Comparison of ENCODE assay signal across 8 cellular contexts in genomic region chr19:14433454-14434156, GRCh38. TPM values are rescaled to one million over a fixed set of nuclear protein-coding genes. Genes with fewer than 3 reads are reported as not detected.
DNase-seq lines count a peak whose midpoint lies in the region; ATAC-seq, FAIRE-seq and TF ChIP-seq lines count a peak whose summit lies in the region.

No MANE protein-coding gene starts in this region.

- POLR2A ChIA-PET in activated CD4-positive, alpha-beta T cell treated with anti-CD3 and anti-CD28 coated beads, Interleukin-2, amount 10 ng/mL, durations not matched to agents 7 days and 5 days (lab: Charles Lee): no interaction called here
- POLR2A ChIA-PET in H1 (lab: Charles Lee; ENCODE audit: partially characterized antibody): interaction anchor here (0.7 to 1.5 kb wide), 2 partner anchors 16 to 297 kb away, joined by 3 read pairs; partner anchors contain the start of gene ASF1B

- FAIRE-seq in H1 (lab: Jason Lieb, UNC): no peak

- peak overlapping the region; percentile 39; the same call in 1 of the 2 replicates for H2AFZ ChIP-seq in H1 (ENCODE audit: low read length)

- H3K9me3 Mint-ChIP-seq in activated CD4-positive, alpha-beta T cell treated with anti-CD3 and anti-CD28 coated beads, Interleukin-2, amount 10 ng/mL, durations not matched to agents 7 days and 5 days: no peaks in the 10 kb centered on the region

- no peaks in the 10 kb centered on the region; a peak in 1 of 8 replicates for H3K36me3 ChIP-seq in H1 (ENCODE audit: control insufficient read depth in 2 of 4, insufficient read depth in 4 of 4, low read length in 3 of 4)
- no peaks in the 10 kb centered on the region for H3K36me3 ChIP-seq in muscle layer of duodenum (ENCODE audit: control insufficient read depth in 1 of 2, insufficient read depth in 2 of 2, low read length in 2 of 2)
- H3K36me3 ChIP-seq in upper lobe of right lung: no peaks in the 10 kb centered on the region

- no peak; a peak in 1 of 3 replicates for TF ChIP-seq POLR2A in H1 (IDR thresholded peaks at IDR 0.05; ENCODE audit: control extremely low read depth in 1 of 2, low read depth in 2 of 2, low read length in 2 of 2)

- peak overlapping the region in 3 of 4 experiments; percentile 29 to 93 (median 55); a peak in 5 of 7 replicates for H3K9ac ChIP-seq in H1 (replicated peaks in 1 of 4; ENCODE audit: extremely low read depth in 1 of 4, low read depth in 3 of 4, low read length in 3 of 4)

- no peak overlapping the region for H2BK5ac ChIP-seq in H1 (ENCODE audit: low read depth, low read length)

- H3K4me1 ChIP-seq in H1 (replicated peaks in 1 of 4; ENCODE audit: control insufficient read depth in 3 of 4, insufficient read depth in 4 of 4, low read length in 3 of 4) (peaks cover 0 to 11% (median 3%) of the 10 kb centered on the region in 4 experiments; a peak in 5 of 7 replicates), muscle layer of duodenum (ENCODE audit: control insufficient read depth in 1 of 2, insufficient read depth in 2 of 2, low read length in 2 of 2) (peaks cover 0 to 35% of the 10 kb centered on the region in 2 donors), upper lobe of right lung (peaks cover 35% of the 10 kb centered on the region)

- H3K9me3 ChIP-seq in H1 (ENCODE audit: insufficient read depth in 2 of 2, low read depth in 1 of 2, low read length in 1 of 2) (no peaks in the 10 kb centered on the region), muscle layer of duodenum (ENCODE audit: control insufficient read depth in 1 of 2, low read length in 2 of 2) (no peaks in the 10 kb centered on the region), upper lobe of right lung (no peaks in the 10 kb centered on the region)

- no peak overlapping the region for H3K4ac ChIP-seq in H1 (replicated peaks; ENCODE audit: insufficient read length, low read depth, low read length)

- no peak overlapping the region for H4K5ac ChIP-seq in H1 (ENCODE audit: insufficient read length, low read depth, low read length)

- no peak overlapping the region for H2BK120ac ChIP-seq in H1 (replicated peaks; ENCODE audit: low read depth, low read length)

- peak overlapping the region; percentile 69 for H3K4me3 Mint-ChIP-seq in activated CD4-positive, alpha-beta T cell treated with anti-CD3 and anti-CD28 coated beads, Interleukin-2, amount 10 ng/mL, durations not matched to agents 7 days and 5 days

- H2BK20ac ChIP-seq in H1 (ENCODE audit: low read length): no peak overlapping the region

- DNase-seq in GM20000 (ENCODE audit: low spot score) (peak; percentile 55), NCI-H1105 treated with DMSO at 0.1 percent for 48 hours (lab: John Stamatoyannopoulos, UW) (peak; percentile 84), H1 (ENCODE audit: low read depth in 1 of 2, low spot score in 2 of 2) (peak in 1 of 2 experiments; percentile 61), upper lobe of right lung (peak; percentile 79), HK-2 (ENCODE audit: unreplicated experiment) (no peak), ureter (ENCODE audit: low spot score) (no peak)
- peak; percentile 30 for DNase-seq in activated CD4-positive, alpha-beta T cell treated with anti-CD3 and anti-CD28 coated beads, Interleukin-2, amount 10 ng/mL, durations not matched to agents 7 days and 5 days

- no peak for TF ChIP-seq CTCF in GM20000 (IDR thresholded peaks at IDR 0.05; ENCODE audit: extremely low read depth, missing control alignments)
- TF ChIP-seq CTCF in H1 (IDR thresholded peaks at IDR 0.05; ENCODE audit: control extremely low read depth in 1 of 3, insufficient read depth in 1 of 3, low read depth in 1 of 3, low read length in 3 of 3): no peak
- no peak for TF ChIP-seq CTCF in upper lobe of right lung (IDR thresholded peaks at IDR 0.05)

- intact Hi-C loops in upper lobe of right lung (cut with DNase I): no loop called here

- H3K36me3 Mint-ChIP-seq in activated CD4-positive, alpha-beta T cell treated with anti-CD3 and anti-CD28 coated beads, Interleukin-2, amount 10 ng/mL, durations not matched to agents 7 days and 5 days (ENCODE audit: low read depth): peaks cover 2% of the 10 kb centered on the region

- peak overlapping the region; percentile 72 to 97 for H3K4me2 ChIP-seq in H1 (ENCODE audit: insufficient read depth in 1 of 2, low read depth in 2 of 2, low read length in 2 of 2)

- H2BK12ac ChIP-seq in H1 (ENCODE audit: low read depth, low read length): no peak overlapping the region

- H3K23me2 ChIP-seq in H1 (ENCODE audit: low read depth, low read length): no peaks in the 10 kb centered on the region; the same call in 1 of the 2 replicates

- H3K27me3 Mint-ChIP-seq in activated CD4-positive, alpha-beta T cell treated with anti-CD3 and anti-CD28 coated beads, Interleukin-2, amount 10 ng/mL, durations not matched to agents 7 days and 5 days: peaks cover 5% of the 10 kb centered on the region

- H3K27ac ChIP-seq in H1 (ENCODE audit: low read depth, low read length) (no peak overlapping the region), muscle layer of duodenum (ENCODE audit: low read length) (peak overlapping the region; percentile 67), upper lobe of right lung (peak overlapping the region; percentile 86)

- H3K27me3 ChIP-seq in H1 (replicated peaks in 1 of 4; ENCODE audit: control insufficient read depth in 3 of 4, extremely low read depth in 1 of 4, insufficient read depth in 3 of 4, low read length in 3 of 4) (no peaks in the 10 kb centered on the region; a peak in 1 of 7 replicates), muscle layer of duodenum (ENCODE audit: low read depth, low read length) (no peaks in the 10 kb centered on the region), upper lobe of right lung (no peaks in the 10 kb centered on the region)

- TF ChIP-seq EP300 in H1 (IDR thresholded peaks at IDR 0.05; ENCODE audit: borderline replicate concordance in 1 of 2, low read depth in 2 of 2, low read length in 2 of 2): no peak

- H2BK15ac ChIP-seq in H1 (ENCODE audit: low read length): no peak overlapping the region

- WGBS in H1 (ENCODE audit: extremely low coverage in 1 of 2, insufficient coverage in 1 of 2, insufficient read length in 1 of 2, insufficient replicate concordance in 2 of 2, low coverage in 1 of 2, low lambda C conversion rate in 2 of 2, missing lambda C conversion rate in 1 of 2), 2 experiments: 7% methylated on average over 50 of the region's 62 CpGs; no CpG with 5 or more reads in 1 of the 2 experiments

- TF ChIP-seq RAD21 in H1 (IDR thresholded peaks at IDR 0.05 in 1 of 2, conservative IDR thresholded peaks at IDR 0.05 in 1 of 2; ENCODE audit: low read depth in 2 of 2, low read length in 2 of 2): no peak

- H3K23ac ChIP-seq in H1 (ENCODE audit: insufficient read length): no peak overlapping the region

- CTCF ChIA-PET in activated CD4-positive, alpha-beta T cell treated with anti-CD3 and anti-CD28 coated beads, Interleukin-2, amount 10 ng/mL, durations not matched to agents 7 days and 5 days (lab: Charles Lee): interaction anchor here (0.6 to 1.7 kb wide), 4 partner anchors 28 to 47 kb away, joined by 3 to 8 read pairs (median 3); no protein-coding TSS in a partner anchor
- CTCF ChIA-PET in H1 (lab: Charles Lee; ENCODE audit: partially characterized antibody): interaction anchor here (1.2 to 2.3 kb wide), 2 partner anchors 18 to 47 kb away, joined by 4 to 10 read pairs; no protein-coding TSS in a partner anchor

- no peak overlapping the region for H3K18ac ChIP-seq in H1 (ENCODE audit: extremely low read depth, low read length)

- peaks cover 7% of the 10 kb centered on the region for H3K79me1 ChIP-seq in H1 (ENCODE audit: low read depth, low read length)

- H3K4me3 ChIP-seq in H1 (ENCODE audit: extremely low read depth in 1 of 4, insufficient read depth in 2 of 4, low read depth in 3 of 4, low read length in 4 of 4) (peak overlapping the region; percentile 54 to 96 (median 68)), muscle layer of duodenum (ENCODE audit: low read depth in 1 of 2, low read length in 2 of 2) (peak overlapping the region; percentile 69 to 84), upper lobe of right lung (peak overlapping the region; percentile 89)

- no peak overlapping the region for H3K14ac ChIP-seq in H1 (ENCODE audit: insufficient read length)

- no peak overlapping the region for H2AK5ac ChIP-seq in H1 (ENCODE audit: low read depth, low read length)

- ATAC-seq in upper lobe of right lung: peak; percentile 57

- H3K79me2 ChIP-seq in H1 (ENCODE audit: control insufficient read depth in 1 of 2, insufficient read depth in 2 of 2, low read length in 2 of 2): peaks cover 0 to 35% of the 10 kb centered on the region in 2 experiments; a peak in 2 of 4 replicates

- peak overlapping the region; percentile 25 for H4K8ac ChIP-seq in H1 (ENCODE audit: extremely low read depth, insufficient read depth, low read length)

- H3K56ac ChIP-seq in H1 (replicated peaks; ENCODE audit: insufficient read length, low read depth, low read length): no peak overlapping the region

- peak overlapping the region; percentile 78 for H3K27ac Mint-ChIP-seq in activated CD4-positive, alpha-beta T cell treated with anti-CD3 and anti-CD28 coated beads, Interleukin-2, amount 10 ng/mL, durations not matched to agents 7 days and 5 days

- peaks cover 44% of the 10 kb centered on the region for H3K4me1 Mint-ChIP-seq in activated CD4-positive, alpha-beta T cell treated with anti-CD3 and anti-CD28 coated beads, Interleukin-2, amount 10 ng/mL, durations not matched to agents 7 days and 5 days

- H4K91ac ChIP-seq in H1 (replicated peaks; ENCODE audit: insufficient read length, low read length): no peak overlapping the region

- H4K20me1 ChIP-seq in H1 (replicated peaks in 1 of 2; ENCODE audit: control insufficient read depth in 1 of 2, insufficient read depth in 2 of 2, low read length in 2 of 2): peaks cover 4 to 5% of the 10 kb centered on the region in 2 experiments

RNA-seq across cellular contexts. Expression of gene PKN1, which starts 0.5 kb away (rescaled TPM):
- 100 to 1,000 TPM; 238 to 242 TPM for total RNA-seq in activated CD4-positive, alpha-beta T cell treated with anti-CD3 and anti-CD28 coated beads, Interleukin-2, amount 10 ng/mL, durations not matched to agents 7 days and 5 days
- total RNA-seq in H1 (2021; fragmentation: NEBNext Ultra II Directional; extraction: Animal tissue kit (Norgen Biotek cat#: 25700)): 161 and 162 TPM in 2 replicates
- polyA plus RNA-seq in H1 (2011; rRNA removed): 65.2 and 109 TPM in 2 replicates
- polyA plus RNA-seq in H1 (2011; cell fraction: cytosol; rRNA removed): 92.4 TPM
- 132 TPM for polyA plus RNA-seq in H1 (2011; cell fraction: nucleus; rRNA removed)
- polyA plus RNA-seq in H1 (2012, experiment 1 of 2): 67.4 to 133 TPM (median 113 TPM) in 4 replicates
- 113 TPM for polyA plus RNA-seq in H1 (2012, experiment 2 of 2)
- polyA plus RNA-seq in H1 (2013, experiment 1 of 2): 63.9 TPM
- 65.4 TPM for polyA plus RNA-seq in H1 (2013, experiment 2 of 2)
- polyA minus RNA-seq in H1 (2011; rRNA and poly(A)+ RNA removed): 60.2 and 108 TPM in 2 replicates
- polyA minus RNA-seq in H1 (2011; cell fraction: cytosol; rRNA and poly(A)+ RNA removed): 91.2 TPM
- polyA minus RNA-seq in H1 (2011; cell fraction: nucleus; rRNA and poly(A)+ RNA removed): 50.4 TPM
- 159 TPM for total RNA-seq in upper lobe of right lung
- total RNA-seq in ureter: 51.7 TPM

RNA-seq across cellular contexts. Expression of gene DDX39A, which starts 14.5 kb away (rescaled TPM):
- 100 to 1,000 TPM; 232 to 269 TPM for total RNA-seq in activated CD4-positive, alpha-beta T cell treated with anti-CD3 and anti-CD28 coated beads, Interleukin-2, amount 10 ng/mL, durations not matched to agents 7 days and 5 days
- 124 and 139 TPM in 2 replicates for total RNA-seq in H1 (2021; fragmentation: NEBNext Ultra II Directional; extraction: Animal tissue kit (Norgen Biotek cat#: 25700))
- polyA plus RNA-seq in H1 (2011; rRNA removed): 139 and 161 TPM in 2 replicates
- 140 TPM for polyA plus RNA-seq in H1 (2011; cell fraction: cytosol; rRNA removed)
- polyA plus RNA-seq in H1 (2011; cell fraction: nucleus; rRNA removed): 516 TPM
- 146 to 179 TPM (median 162 TPM) in 4 replicates for polyA plus RNA-seq in H1 (2012, experiment 1 of 2)
- 209 TPM for polyA plus RNA-seq in H1 (2012, experiment 2 of 2)
- 111 TPM for polyA plus RNA-seq in H1 (2013, experiment 1 of 2)
- polyA plus RNA-seq in H1 (2013, experiment 2 of 2): 106 TPM
- 58.7 and 78.7 TPM in 2 replicates for polyA minus RNA-seq in H1 (2011; rRNA and poly(A)+ RNA removed)
- 49.8 TPM for polyA minus RNA-seq in H1 (2011; cell fraction: cytosol; rRNA and poly(A)+ RNA removed)
- 87.6 TPM for polyA minus RNA-seq in H1 (2011; cell fraction: nucleus; rRNA and poly(A)+ RNA removed)
- 63.0 TPM for total RNA-seq in upper lobe of right lung
- 55.2 TPM for total RNA-seq in ureter

RNA-seq across cellular contexts. Expression of gene PTGER1, which starts 41.5 kb away (rescaled TPM):
- under 1 TPM; 0.19 to 0.27 TPM for total RNA-seq in activated CD4-positive, alpha-beta T cell treated with anti-CD3 and anti-CD28 coated beads, Interleukin-2, amount 10 ng/mL, durations not matched to agents 7 days and 5 days
- total RNA-seq in H1 (2021; fragmentation: NEBNext Ultra II Directional; extraction: Animal tissue kit (Norgen Biotek cat#: 25700)): 0.38 and 0.41 TPM in 2 replicates
- polyA plus RNA-seq in H1 (2011; rRNA removed): 0.20 and 0.30 TPM in 2 replicates
- polyA plus RNA-seq in H1 (2011; cell fraction: cytosol; rRNA removed): 0.12 TPM
- 0.33 TPM for polyA plus RNA-seq in H1 (2011; cell fraction: nucleus; rRNA removed)
- 0.17 to 0.25 TPM (median 0.19 TPM) in 3 of 4 replicates, not detected in the other for polyA plus RNA-seq in H1 (2012, experiment 1 of 2)
- not detected for polyA plus RNA-seq in H1 (2012, experiment 2 of 2)
- 0.06 TPM for polyA plus RNA-seq in H1 (2013, experiment 1 of 2)
- 0.15 TPM for polyA plus RNA-seq in H1 (2013, experiment 2 of 2)
- not detected in 2 replicates for polyA minus RNA-seq in H1 (2011; rRNA and poly(A)+ RNA removed)
- 0.81 TPM for polyA minus RNA-seq in H1 (2011; cell fraction: cytosol; rRNA and poly(A)+ RNA removed)
- polyA minus RNA-seq in H1 (2011; cell fraction: nucleus; rRNA and poly(A)+ RNA removed): 0.90 TPM
- total RNA-seq in upper lobe of right lung (2.5 TPM), ureter (3.0 TPM)

RNA-seq across cellular contexts. Expression of gene ADGRE5, which starts 52.4 kb away (rescaled TPM):
- total RNA-seq in activated CD4-positive, alpha-beta T cell treated with anti-CD3 and anti-CD28 coated beads, Interleukin-2, amount 10 ng/mL, durations not matched to agents 7 days and 5 days: 100 to 1,000 TPM; 304 to 310 TPM
- total RNA-seq in H1 (2021; fragmentation: NEBNext Ultra II Directional; extraction: Animal tissue kit (Norgen Biotek cat#: 25700)): 3.0 and 3.6 TPM in 2 replicates
- polyA plus RNA-seq in H1 (2011; rRNA removed): 1.6 and 2.3 TPM in 2 replicates
- 1.0 TPM for polyA plus RNA-seq in H1 (2011; cell fraction: cytosol; rRNA removed)
- 3.0 TPM for polyA plus RNA-seq in H1 (2011; cell fraction: nucleus; rRNA removed)
- polyA plus RNA-seq in H1 (2012, experiment 1 of 2): 1.3 to 2.2 TPM (median 1.8 TPM) in 4 replicates
- polyA plus RNA-seq in H1 (2012, experiment 2 of 2): 1.4 TPM
- 3.1 TPM for polyA plus RNA-seq in H1 (2013, experiment 1 of 2)
- polyA plus RNA-seq in H1 (2013, experiment 2 of 2): 3.2 TPM
- 2.7 and 3.4 TPM in 2 replicates for polyA minus RNA-seq in H1 (2011; rRNA and poly(A)+ RNA removed)
- 1.8 TPM for polyA minus RNA-seq in H1 (2011; cell fraction: cytosol; rRNA and poly(A)+ RNA removed)
- 4.2 TPM for polyA minus RNA-seq in H1 (2011; cell fraction: nucleus; rRNA and poly(A)+ RNA removed)
- total RNA-seq in upper lobe of right lung: 165 TPM
- 52.0 TPM for total RNA-seq in ureter

Comparison
In these comparisons a context has a peak if more than half of its experiments do, and no peak if none do; other contexts are left out.
1. DNase-seq: peak in GM20000 (single experiment), NCI-H1105 treated with DMSO at 0.1 percent for 48 hours (single experiment), activated CD4-positive, alpha-beta T cell treated with anti-CD3 and anti-CD28 coated beads, Interleukin-2, amount 10 ng/mL, durations not matched to agents 7 days and 5 days (single experiment) and upper lobe of right lung (single experiment); none in HK-2 (single experiment) and ureter (single experiment).
2. Peak in every context shown above with its lines, with median percentiles within 50 percentile points of each other: H3K4me3 ChIP-seq.